ENCODE assay signal across 8 cellular contexts in the genomic region with DNA sequence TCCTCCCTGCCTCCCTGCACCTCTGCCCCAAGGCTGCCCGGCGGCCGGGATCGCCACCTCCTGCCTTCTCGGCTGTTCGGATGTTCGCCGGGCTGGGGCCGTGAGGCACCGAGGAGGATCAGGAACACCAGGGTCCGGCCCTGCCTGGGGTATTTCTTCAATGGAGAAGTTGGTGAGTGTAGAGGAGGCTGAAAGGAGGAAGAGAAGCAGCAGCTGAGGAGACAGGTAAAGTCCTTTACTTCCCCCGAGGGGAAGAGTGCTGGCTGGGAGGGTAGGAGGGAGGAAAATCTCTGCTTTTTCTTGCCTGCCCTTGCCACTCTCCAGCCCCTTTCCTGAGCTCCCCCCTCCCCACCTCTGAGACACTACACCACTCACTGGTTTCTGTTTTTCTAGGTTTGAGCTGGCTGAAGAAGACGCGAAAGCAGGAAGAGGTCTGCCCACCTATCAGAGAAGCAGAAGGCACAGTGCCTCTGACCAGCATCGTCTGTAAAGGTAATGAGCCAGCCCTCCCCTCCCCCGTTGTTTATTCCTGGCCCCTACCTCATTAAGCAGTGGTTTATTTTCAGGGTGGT. TPM values are rescaled to one million over a fixed set of nuclear protein-coding genes. Genes with fewer than 3 reads are reported as not detected.
DNase-seq lines count a peak whose midpoint lies in the region; ATAC-seq and TF ChIP-seq lines count a peak whose summit lies in the region.

No MANE protein-coding gene starts in this region.

- H3K9ac ChIP-seq in SU-DHL-6 (ENCODE audit: low read length) (peak overlapping the region; percentile 92), colonic mucosa (ENCODE audit: low read depth in 2 of 2, low read length in 2 of 2) (peak overlapping the region; percentile 91 to 93)

- peak overlapping the region; percentile 99 for H3K4me3 ChIP-seq in SU-DHL-6 (ENCODE audit: insufficient read depth, low read length, poor library complexity, severe bottlenecking)
- peak overlapping the region; percentile 98 for H3K4me3 ChIP-seq in colonic mucosa
- peak overlapping the region; percentile 91 for H3K4me3 ChIP-seq in mononuclear cell (ENCODE audit: low read length)

- intact Hi-C loops in colonic mucosa (cut with DNase I): no loop called here

- H3K4me1 ChIP-seq in colonic mucosa: peaks cover 15% of the 10 kb centered on the region
- peaks cover 25% of the 10 kb centered on the region for H3K4me1 ChIP-seq in mononuclear cell (ENCODE audit: insufficient read depth, low read length)

- no peaks in the 10 kb centered on the region for H4K20me1 ChIP-seq in SU-DHL-6 (ENCODE audit: low read depth, low read length)

- peak overlapping the region; percentile 86 for H2AFZ ChIP-seq in SU-DHL-6 (ENCODE audit: low read depth, low read length, severe bottlenecking)

- TF ChIP-seq CTCF in SU-DHL-6 (IDR thresholded peaks at IDR 0.05; ENCODE audit: insufficient read depth, low read length, poor library complexity, severe bottlenecking) (no peak), colonic mucosa (IDR thresholded peaks at IDR 0.05) (no peak)

- peak; percentile 27 for DNase-seq in DMS53 treated with DMSO at 0.1 percent for 48 hours (lab: John Stamatoyannopoulos, UW; ENCODE audit: unreplicated experiment)
- DNase-seq in colonic mucosa: peak; percentile 42
- peak; percentile 48 for DNase-seq in ureter (ENCODE audit: low spot score)
- no peak for DNase-seq in globus pallidus (ENCODE audit: low spot score)

- H3K9me2 ChIP-seq in SU-DHL-6 (replicated peaks; ENCODE audit: insufficient read depth, low read length): no peaks in the 10 kb centered on the region

- H3K27ac ChIP-seq in SU-DHL-6 (ENCODE audit: low read depth, low read length): peak overlapping the region; percentile 54
- H3K27ac ChIP-seq in colonic mucosa: peak overlapping the region; percentile 85

- H3F3A ChIP-seq in SU-DHL-6 (ENCODE audit: insufficient read depth): no peaks in the 10 kb centered on the region

- peak overlapping the region; percentile 76 for H3K4me2 ChIP-seq in SU-DHL-6 (ENCODE audit: low read depth, low read length, poor library complexity, severe bottlenecking)

- H3K9me3 ChIP-seq in SU-DHL-6 (ENCODE audit: insufficient read depth, low read length): no peaks in the 10 kb centered on the region
- no peaks in the 10 kb centered on the region for H3K9me3 ChIP-seq in colonic mucosa
- no peaks in the 10 kb centered on the region for H3K9me3 ChIP-seq in mononuclear cell (ENCODE audit: low read depth, low read length)

- H3K27me3 ChIP-seq in SU-DHL-6 (ENCODE audit: low read length) (no peaks in the 10 kb centered on the region), colonic mucosa (no peaks in the 10 kb centered on the region), mononuclear cell (ENCODE audit: insufficient read depth, low read length) (no peaks in the 10 kb centered on the region)

- peak; percentile 31 for ATAC-seq in GM19372 (IDR thresholded peaks at IDR 0.05; ENCODE audit: low read depth, unreplicated experiment)
- peak; percentile 35 for ATAC-seq in HG03439 (IDR thresholded peaks at IDR 0.05; ENCODE audit: unreplicated experiment)

- H3K79me2 ChIP-seq in SU-DHL-6 (ENCODE audit: insufficient read depth, low read length): peaks cover 58% of the 10 kb centered on the region

- H3K36me3 ChIP-seq in SU-DHL-6 (ENCODE audit: low read length): no peaks in the 10 kb centered on the region; the same call in 1 of the 2 replicates
- H3K36me3 ChIP-seq in colonic mucosa: no peaks in the 10 kb centered on the region

RNA-seq across cellular contexts. Expression of a gene that starts 0.5 kb away (rescaled TPM):
- 10 to 100 TPM; 16.2 to 17.8 TPM for total RNA-seq in colonic mucosa
- total RNA-seq in mononuclear cell: 23.5 TPM
- total RNA-seq in ureter: 12.0 TPM

RNA-seq across cellular contexts. Expression of a gene that starts 0.9 kb away (rescaled TPM):
- total RNA-seq in colonic mucosa (10 to 100 TPM; 12.6 to 14.4 TPM), mononuclear cell (116 TPM), ureter (18.7 TPM)
